ENCODE assay signal across 22 cellular contexts in the genomic region with DNA sequence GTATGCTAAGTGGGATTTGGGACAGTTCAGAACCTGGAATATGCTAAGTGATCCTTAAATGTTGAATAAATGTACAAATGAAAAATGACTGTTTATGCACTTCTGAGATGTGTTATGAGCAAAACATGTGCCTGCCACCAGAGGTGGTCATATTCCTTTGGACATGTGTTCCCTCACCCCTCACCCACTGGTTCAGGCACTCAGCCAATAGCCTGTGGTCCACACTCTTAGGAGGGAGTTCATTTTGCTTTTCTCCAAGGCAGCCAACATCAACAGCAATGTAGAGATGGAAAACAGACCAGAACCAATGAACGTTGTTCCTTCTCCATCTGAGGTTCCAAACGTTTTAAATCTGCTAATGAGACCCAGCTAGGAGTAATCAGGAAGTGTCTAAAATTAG. TPM values are rescaled to one million over a fixed set of nuclear protein-coding genes. Genes with fewer than 3 reads are reported as not detected.
DNase-seq lines count a peak whose midpoint lies in the region; FAIRE-seq and TF ChIP-seq lines count a peak whose summit lies in the region.
"Had no signal": no experiment of that assay in that cellular context is flagged by ENCODE, and none has a peak within 500 bp of the region (broad histone marks: within the 10 kb centered on the region; RNA-seq: fewer than 3 reads in every experiment).

No MANE protein-coding gene starts in this region.

- intact Hi-C loops in kidney (cut with DNase I), result no loop called here

- no peak overlapping the region for H3K27ac ChIP-seq in kidney (ENCODE audit: low read depth in 2 of 2, low read length in 2 of 2)

- peaks cover 49% of the 10 kb centered on the region for H3K4me1 Mint-ChIP-seq in mesothelial cell of epicardium
- H3K4me1 Mint-ChIP-seq: CD8-positive, alpha-beta memory T cell had no signal

- peak; percentile 52 for FAIRE-seq in bronchial epithelial cell (lab: Jason Lieb, UNC)
- no peak for FAIRE-seq in kidney (lab: Jason Lieb, UNC)
- FAIRE-seq: D721Med, G401.6, RCC 7860 had no signal

- TF ChIP-seq CTCF in bronchial epithelial cell (IDR thresholded peaks at IDR 0.05; ENCODE audit: insufficient read depth, low read length, severe bottlenecking) (no peak), mesothelial cell of epicardium (IDR thresholded peaks at IDR 0.05; ENCODE audit: unreplicated experiment) (no peak), kidney (IDR thresholded peaks at IDR 0.05; ENCODE audit: borderline replicate concordance, extremely low read depth, insufficient read depth) (no peak)

- H3K4me3 Mint-ChIP-seq in mesothelial cell of epicardium, result no peak overlapping the region
- H3K4me3 Mint-ChIP-seq: CD8-positive, alpha-beta memory T cell had no signal

- no peaks in the 10 kb centered on the region for H3K36me3 Mint-ChIP-seq in mesothelial cell of epicardium
- H3K36me3 Mint-ChIP-seq: CD8-positive, alpha-beta memory T cell had no signal

- H3K27ac Mint-ChIP-seq in mesothelial cell of epicardium, result peak overlapping the region; percentile 55
- H3K27ac Mint-ChIP-seq: CD8-positive, alpha-beta memory T cell had no signal

- H3K4me3 ChIP-seq in bronchial epithelial cell (ENCODE audit: low read depth, low read length), result no peak overlapping the region
- no peak overlapping the region for H3K4me3 ChIP-seq in kidney (ENCODE audit: low read length in 2 of 2)
- H3K4me3 ChIP-seq: HAP-1 had no signal

- H3K27me3 ChIP-seq in bronchial epithelial cell (ENCODE audit: control insufficient read depth, insufficient read depth, low read length), result no peaks in the 10 kb centered on the region

- peaks cover 2% of the 10 kb centered on the region for H3K27me3 Mint-ChIP-seq in mesothelial cell of epicardium (ENCODE audit: low read depth)

- DNase-seq in COR-L47 (lab: John Stamatoyannopoulos, UW) (peak; percentile 26), NCI-H446 treated with DMSO at 0.1 percent for 48 hours (lab: John Stamatoyannopoulos, UW) (peak; percentile 32), bronchial epithelial cell (ENCODE audit: low read depth) (no peak), mesothelial cell of epicardium (ENCODE audit: low spot score in 2 of 2, unreplicated experiment in 2 of 2) (no peak), NOMO-1 treated with dmso at 0.1 percent for 144 hours (lab: John Stamatoyannopoulos, UW; ENCODE audit: unreplicated experiment) (no peak), NCI-H2029 (lab: John Stamatoyannopoulos, UW) (no peak), midbrain (lab: John Stamatoyannopoulos, UW) (no peak), kidney (no peak)
- DNase-seq: C1 segment of cervical spinal cord; CD8-positive, alpha-beta memory T cell; DND-41; KG1; NCI-H1436 treated with DMSO at 0.1 percent for 48 hours; NCI-H2029 treated with DMSO at 0.1 percent for 48 hours; NCI-H2171; NCI-H69; NK-92 treated with Interleukin-12 subunit alpha and Interleukin-12 subunit beta, amount 100 ng/mL, for 24 hours; SHP77 had no signal

- H3K36me3 ChIP-seq in bronchial epithelial cell (ENCODE audit: control insufficient read depth, insufficient read depth, low read length), result no peaks in the 10 kb centered on the region
- no peaks in the 10 kb centered on the region for H3K36me3 ChIP-seq in kidney (ENCODE audit: control insufficient read depth in 1 of 2, insufficient read depth in 2 of 2, low read length in 2 of 2)
- H3K36me3 ChIP-seq: HAP-1 had no signal

- peaks cover 0 to 7% of the 10 kb centered on the region in 2 donors for H3K4me1 ChIP-seq in kidney (ENCODE audit: control insufficient read depth in 1 of 2, insufficient read depth in 1 of 2, low read depth in 1 of 2, low read length in 2 of 2)
- H3K4me1 ChIP-seq: HAP-1 had no signal

- H3K9ac ChIP-seq in kidney (ENCODE audit: low read length in 2 of 2), result no peak overlapping the region

- no peaks in the 10 kb centered on the region for H3K9me3 Mint-ChIP-seq in mesothelial cell of epicardium

- no peaks in the 10 kb centered on the region for H3K9me3 ChIP-seq in kidney (ENCODE audit: control insufficient read depth in 1 of 2, low read length in 2 of 2)
- H3K9me3 ChIP-seq: HAP-1 had no signal

RNA-seq across cellular contexts. Expression of a gene that starts 44.0 kb away (rescaled TPM):
- total RNA-seq in bronchial epithelial cell (23.6 and 47.9 TPM in 2 replicates), mesothelial cell of epicardium (41.6 to 42.7 TPM (median 42.0 TPM) in 3 replicates), kidney (20.7 TPM)
- polyA plus RNA-seq in kidney (ENCODE audit: insufficient read depth, low read depth, low replicate concordance), result 13.6 TPM

RNA-seq across cellular contexts. Expression of a gene that starts 44.1 kb away (rescaled TPM):
- 15.5 and 15.8 TPM in 2 replicates for total RNA-seq in bronchial epithelial cell
- 20.3 to 23.9 TPM (median 20.7 TPM) in 3 replicates for total RNA-seq in mesothelial cell of epicardium
- total RNA-seq in kidney, result 21.5 TPM
- 14.0 TPM for polyA plus RNA-seq in kidney (ENCODE audit: insufficient read depth, low read depth, low replicate concordance)

Comparison
In these comparisons a context has a peak if more than half of its experiments do, and no peak if none do; other contexts are left out.
1. DNase-seq: peak in COR-L47 (single experiment) and NCI-H446 treated with DMSO at 0.1 percent for 48 hours (single experiment); none in bronchial epithelial cell (single experiment), mesothelial cell of epicardium (0 of 2), NOMO-1 treated with dmso at 0.1 percent for 144 hours (single experiment), NCI-H2029 (single experiment), midbrain (single experiment) and kidney (single experiment).